9 cellular contexts compared by ENCODE assay signal in the genomic region with DNA sequence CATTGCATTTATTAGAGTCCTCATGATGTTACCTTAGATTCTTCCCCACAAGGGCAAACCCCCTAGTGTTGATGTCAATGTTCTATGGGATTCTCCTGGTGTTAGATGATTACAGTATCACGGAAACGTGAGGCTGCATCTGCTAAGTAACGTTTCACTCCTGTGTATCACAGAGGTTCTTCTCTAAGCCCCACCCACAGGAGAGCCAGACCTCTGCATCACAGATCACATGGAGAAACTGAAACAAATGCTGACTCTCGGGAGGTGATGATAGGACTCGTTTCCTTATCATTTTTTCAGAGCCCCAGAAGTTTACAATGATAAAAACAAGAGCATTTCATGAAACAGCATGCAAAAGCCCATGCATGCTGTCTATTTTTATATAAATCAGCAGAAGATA.
DNase-seq lines count a peak whose midpoint lies in the region; ATAC-seq and TF ChIP-seq lines count a peak whose summit lies in the region.
"Had no signal": no experiment of that assay in that cellular context is flagged by ENCODE, and none has a peak within 500 bp of the region (broad histone marks: within the 10 kb centered on the region; RNA-seq: fewer than 3 reads in every experiment).

No MANE protein-coding gene starts in this region.

- H3K27me3 ChIP-seq in BLaER1: no peaks in the 10 kb centered on the region

- no peak overlapping the region for H3K4me3 Mint-ChIP-seq in WTC11

- no peak for TF ChIP-seq CTCF in WTC11 (IDR thresholded peaks at IDR 0.05)

- H4K20me1 ChIP-seq in BLaER1: no peaks in the 10 kb centered on the region

- H3K9me3 ChIP-seq in BLaER1: no peaks in the 10 kb centered on the region

- peak overlapping the region; percentile 47 for H3K27ac ChIP-seq in BLaER1

- ATAC-seq in GM19452 (IDR thresholded peaks at IDR 0.05; ENCODE audit: unreplicated experiment) (peak; percentile 78), HG03378 (IDR thresholded peaks at IDR 0.05; ENCODE audit: unreplicated experiment) (peak; percentile 56), WTC11 (no peak)

- H3K9ac ChIP-seq in BLaER1: no peak overlapping the region

- POLR2A ChIA-PET in WTC11 (lab: Charles Lee): no interaction called here

- H3K9me3 Mint-ChIP-seq in WTC11: peaks cover 13% of the 10 kb centered on the region

- peaks cover 4% of the 10 kb centered on the region; the same call in 1 of the 2 replicates for H3K27me3 Mint-ChIP-seq in WTC11 (ENCODE audit: low read depth)

- H3K4me2 ChIP-seq in BLaER1: peak overlapping the region; percentile 79

- DNase-seq in activated T-cell treated with anti-CD3 and anti-CD28 coated beads for 24 hours (ENCODE audit: low read depth): peak; percentile 44
- DNase-seq in stimulated activated CD4-positive, alpha-beta T cell treated with anti-CD3 and anti-CD28 coated beads, Interleukin-1b, Interleukin-23, amount 100 ng/mL, for 48 hours: peak; percentile 62
- no peak for DNase-seq in NCI-H1436 treated with DMSO at 0.1 percent for 48 hours (lab: John Stamatoyannopoulos, UW)
- DNase-seq in WTC11 (ENCODE audit: low spot score): no peak
- no peak for DNase-seq in SW 1271 (lab: John Stamatoyannopoulos, UW)
- DNase-seq: left cardiac atrium had no signal

- no peaks in the 10 kb centered on the region for H3K36me3 ChIP-seq in BLaER1

- no peak overlapping the region for H3K4me3 ChIP-seq in BLaER1

- H3K4me1 ChIP-seq in BLaER1: peaks cover 69% of the 10 kb centered on the region

- H3K36me3 Mint-ChIP-seq in WTC11: no peaks in the 10 kb centered on the region; the same call in 1 of the 2 replicates

- no peak overlapping the region for H3K27ac Mint-ChIP-seq in WTC11

- CTCF ChIA-PET in WTC11 (lab: Charles Lee): no interaction called here

- H3K4me1 Mint-ChIP-seq in WTC11: peaks cover 10% of the 10 kb centered on the region

TF ChIP-seq in WTC11, 78 proteins besides CTCF, POLR2A, EP300 and RAD21:
- TF ChIP-seq PRRX2 (CRISPR knock-in tag; IDR thresholded peaks at IDR 0.05) (no peak), RORB (CRISPR knock-in tag; IDR thresholded peaks at IDR 0.05) (no peak), FOXP1 (CRISPR knock-in tag; IDR thresholded peaks at IDR 0.05; ENCODE audit: borderline replicate concordance) (no peak), TP53 (CRISPR knock-in tag; IDR thresholded peaks at IDR 0.05) (no peak), CREM (CRISPR knock-in tag; IDR thresholded peaks at IDR 0.05) (no peak)
- TF ChIP-seq, protein P1, sequence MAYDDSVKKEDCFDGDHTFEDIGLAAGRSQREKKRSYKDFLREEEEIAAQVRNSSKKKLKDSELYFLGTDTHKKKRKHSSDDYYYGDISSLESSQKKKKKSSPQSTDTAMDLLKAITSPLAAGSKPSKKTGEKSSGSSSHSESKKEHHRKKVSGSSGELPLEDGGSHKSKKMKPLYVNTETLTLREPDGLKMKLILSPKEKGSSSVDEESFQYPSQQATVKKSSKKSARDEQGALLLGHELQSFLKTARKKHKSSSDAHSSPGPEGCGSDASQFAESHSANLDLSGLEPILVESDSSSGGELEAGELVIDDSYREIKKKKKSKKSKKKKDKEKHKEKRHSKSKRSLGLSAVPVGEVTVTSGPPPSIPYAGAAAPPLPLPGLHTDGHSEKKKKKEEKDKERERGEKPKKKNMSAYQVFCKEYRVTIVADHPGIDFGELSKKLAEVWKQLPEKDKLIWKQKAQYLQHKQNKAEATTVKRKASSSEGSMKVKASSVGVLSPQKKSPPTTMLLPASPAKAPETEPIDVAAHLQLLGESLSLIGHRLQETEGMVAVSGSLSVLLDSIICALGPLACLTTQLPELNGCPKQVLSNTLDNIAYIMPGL (CRISPR knock-in tag; IDR thresholded peaks at IDR 0.05): no peak
- TF ChIP-seq, protein P2, sequence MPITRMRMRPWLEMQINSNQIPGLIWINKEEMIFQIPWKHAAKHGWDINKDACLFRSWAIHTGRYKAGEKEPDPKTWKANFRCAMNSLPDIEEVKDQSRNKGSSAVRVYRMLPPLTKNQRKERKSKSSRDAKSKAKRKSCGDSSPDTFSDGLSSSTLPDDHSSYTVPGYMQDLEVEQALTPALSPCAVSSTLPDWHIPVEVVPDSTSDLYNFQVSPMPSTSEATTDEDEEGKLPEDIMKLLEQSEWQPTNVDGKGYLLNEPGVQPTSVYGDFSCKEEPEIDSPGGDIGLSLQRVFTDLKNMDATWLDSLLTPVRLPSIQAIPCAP (CRISPR knock-in tag; IDR thresholded peaks at IDR 0.05): no peak

Comparison
In these comparisons a context has a peak if more than half of its experiments do, and no peak if none do; other contexts are left out.
1. DNase-seq: peak in activated T-cell treated with anti-CD3 and anti-CD28 coated beads for 24 hours (single experiment) and stimulated activated CD4-positive, alpha-beta T cell treated with anti-CD3 and anti-CD28 coated beads, Interleukin-1b, Interleukin-23, amount 100 ng/mL, for 48 hours (single experiment); none in NCI-H1436 treated with DMSO at 0.1 percent for 48 hours (single experiment), WTC11 (single experiment) and SW 1271 (0 of 2).